In genomic region chr5:1106385-1107166, GRCh38 we compare ENCODE assay signal across 9 cellular contexts. TPM values are rescaled to one million over a fixed set of nuclear protein-coding genes. Genes with fewer than 3 reads are reported as not detected.
DNase-seq lines count a peak whose midpoint lies in the region; ATAC-seq and TF ChIP-seq lines count a peak whose summit lies in the region.
"Had no signal": no experiment of that assay in that cellular context is flagged by ENCODE, and none has a peak within 500 bp of the region (broad histone marks: within the 10 kb centered on the region; RNA-seq: fewer than 3 reads in every experiment).

No MANE protein-coding gene starts in this region.

- no peaks in the 10 kb centered on the region for H3K9me3 ChIP-seq in ascending aorta

- TF ChIP-seq CTCF in ascending aorta (IDR thresholded peaks at IDR 0.05): no peak

- peak in 5 of 6 experiments; percentile 18 to 38 (median 21) for DNase-seq in stimulated activated naive CD4-positive, alpha-beta T cell (lab: John Stamatoyannopoulos, UW)
- no peak for DNase-seq in stimulated activated naive CD4-positive, alpha-beta T cell treated with Interleukin-2 at 50 U/mL for 16 hours (lab: John Stamatoyannopoulos, UW)
- DNase-seq in activated naive CD4-positive, alpha-beta T cell treated with anti-CD3 and anti-CD28 coated beads, Interleukin-2, amount 50 U/mL, for 16 hours: peak; percentile 37
- DNase-seq in memory B cell (ENCODE audit: low spot score in 2 of 2) (no peak), NCI-H345 treated with DMSO at 0.1 percent for 48 hours (lab: John Stamatoyannopoulos, UW; ENCODE audit: unreplicated experiment) (no peak), NCI-H510A (lab: John Stamatoyannopoulos, UW) (no peak), foreskin melanocyte (no peak), ascending aorta (ENCODE audit: low spot score in 2 of 2) (no peak)
- DNase-seq: NCI-H1105 treated with DMSO at 0.1 percent for 48 hours had no signal

- peak overlapping the region; percentile 25 for H3K4me3 Mint-ChIP-seq in memory B cell

- H3K27me3 Mint-ChIP-seq in memory B cell: peaks cover 3% of the 10 kb centered on the region

- H3K9me3 Mint-ChIP-seq in memory B cell: no peaks in the 10 kb centered on the region

- H3K36me3 Mint-ChIP-seq in memory B cell: no peaks in the 10 kb centered on the region

- intact Hi-C loops in ascending aorta (cut with DNase I): no loop called here

- H3K27me3 ChIP-seq in ascending aorta: no peaks in the 10 kb centered on the region

- H3K36me3 ChIP-seq in ascending aorta: no peaks in the 10 kb centered on the region

- ATAC-seq in memory B cell (ENCODE audit: low read depth): no peak

- H3K4me1 Mint-ChIP-seq in memory B cell: peaks cover 53% of the 10 kb centered on the region

- H3K27ac ChIP-seq in ascending aorta: no peak overlapping the region

- H3K27ac Mint-ChIP-seq in memory B cell: peak overlapping the region; percentile 99

- peaks cover 0 to 4% of the 10 kb centered on the region in 2 donors for H3K4me1 ChIP-seq in ascending aorta

- no peak overlapping the region for H3K4me3 ChIP-seq in ascending aorta

RNA-seq across cellular contexts. Expression of gene SLC12A7, which starts 5.3 kb away (rescaled TPM):
- 101 TPM for total RNA-seq in ascending aorta

Comparison
In these comparisons a context has a peak if more than half of its experiments do, and no peak if none do; other contexts are left out.
1. DNase-seq: peak in stimulated activated naive CD4-positive, alpha-beta T cell (5 of 6) and activated naive CD4-positive, alpha-beta T cell treated with anti-CD3 and anti-CD28 coated beads, Interleukin-2, amount 50 U/mL, for 16 hours (single experiment); none in stimulated activated naive CD4-positive, alpha-beta T cell treated with Interleukin-2 at 50 U/mL for 16 hours (single experiment), memory B cell (0 of 2), NCI-H345 treated with DMSO at 0.1 percent for 48 hours (single experiment), NCI-H510A (single experiment), foreskin melanocyte (single experiment) and ascending aorta (0 of 2).